Comparison of ENCODE assay signal across 30 cellular contexts in genomic region chr2:232146294-232146693, GRCh38.
DNase-seq lines count a peak whose midpoint lies in the region; TF ChIP-seq lines count a peak whose summit lies in the region.
"Had no signal": no experiment of that assay in that cellular context is flagged by ENCODE, and none has a peak within 500 bp of the region (broad histone marks: within the 10 kb centered on the region; RNA-seq: fewer than 3 reads in every experiment).

No MANE protein-coding gene starts in this region.

- H3K4me3 ChIP-seq in adipocyte (ENCODE audit: low read length) (no peak overlapping the region), parathyroid adenoma (ENCODE audit: low read depth, low read length) (no peak overlapping the region)
- H3K4me3 ChIP-seq: GM23338, hepatocyte, ovary, skin epidermis, suprapubic skin had no signal

- H4K5ac ChIP-seq in H9 (ENCODE audit: insufficient read length, low read depth, low read length) = no peak overlapping the region

- H3K4me2 ChIP-seq in parathyroid adenoma (ENCODE audit: low read length) (no peak overlapping the region), H9 (ENCODE audit: insufficient read depth, insufficient read length, low read length) (no peak overlapping the region)
- H3K4me2 ChIP-seq: GM23338, hepatocyte had no signal

- no peak overlapping the region for H3K27ac Mint-ChIP-seq in H9
- H3K27ac Mint-ChIP-seq: activated CD8-positive, alpha-beta T cell treated with anti-CD3 and anti-CD28 coated beads, Interleukin-2, amount 10 ng/mL, durations not matched to agents 7 days and 5 days; activated T-helper 2 cell treated with anti-CD3 and anti-CD28 coated beads, Interferon-gamma antibody, Interleukin-2, Interleukin-4, amounts not matched to agents 10 μg/mL and 5 μg/mL and 100 μg/mL, durations not matched to agents 14 hours and 24 hours and 36 hours; GM23338; nephron had no signal

- no peak overlapping the region for H2BK15ac ChIP-seq in H9 (ENCODE audit: low read depth, low read length)

- H3K79me2 ChIP-seq in parathyroid adenoma (no peaks in the 10 kb centered on the region), H9 (ENCODE audit: insufficient read depth, low read length) (no peaks in the 10 kb centered on the region)
- H3K79me2 ChIP-seq: hepatocyte had no signal

- H3K9me3 Mint-ChIP-seq in H9 = no peaks in the 10 kb centered on the region
- H3K9me3 Mint-ChIP-seq: activated T-helper 2 cell treated with anti-CD3 and anti-CD28 coated beads, Interferon-gamma antibody, Interleukin-2, Interleukin-4, amounts not matched to agents 10 μg/mL and 5 μg/mL and 100 μg/mL, durations not matched to agents 14 hours and 24 hours and 36 hours; effector memory CD8-positive, alpha-beta T cell; GM23338 had no signal

- no peak overlapping the region for H4K8ac ChIP-seq in H9 (replicated peaks; ENCODE audit: insufficient read length, low read depth, low read length)

- H3K9me3 ChIP-seq in adipocyte (ENCODE audit: control insufficient read depth, low read length) (no peaks in the 10 kb centered on the region), parathyroid adenoma (ENCODE audit: control insufficient read depth, low read length) (no peaks in the 10 kb centered on the region), H9 (ENCODE audit: control insufficient read depth, low read depth, low read length) (no peaks in the 10 kb centered on the region)
- H3K9me3 ChIP-seq: ovary, suprapubic skin had no signal

- H3K56ac ChIP-seq in H9 (ENCODE audit: insufficient read length, low read depth, low read length) = no peak overlapping the region

- H2AK5ac ChIP-seq in H9 (ENCODE audit: insufficient read length, low read length) = no peak overlapping the region

- TF ChIP-seq CTCF in parathyroid adenoma (IDR thresholded peaks at IDR 0.05) (no peak), GM20000 (IDR thresholded peaks at IDR 0.05; ENCODE audit: extremely low read depth, missing control alignments) (no peak), H9 (conservative IDR thresholded peaks at IDR 0.05) (no peak)

- H3K23me2 ChIP-seq in H9 (ENCODE audit: insufficient read length, low read depth, low read length, poor library complexity, severe bottlenecking) = no peaks in the 10 kb centered on the region

- DNase-seq in HCEC 1CT = peak; percentile 13
- peak; percentile 4 for DNase-seq in adipocyte (ENCODE audit: low read depth)
- DNase-seq in fibroblast of peridontal ligament (ENCODE audit: extremely low read depth) = peak; percentile 6
- DNase-seq in NCI-H1105 treated with DMSO at 0.1 percent for 48 hours (lab: John Stamatoyannopoulos, UW) = no peak
- DNase-seq in GM20000 (ENCODE audit: low spot score) = no peak
- DNase-seq in H9 = no peak
- no peak for DNase-seq in NCI-H1105 (lab: John Stamatoyannopoulos, UW)
- DNase-seq: activated CD4-positive, alpha-beta T cell treated with anti-CD3 and anti-CD28 coated beads for 4 hours; activated CD8-positive, alpha-beta T cell treated with anti-CD3 and anti-CD28 coated beads, Interleukin-2, amount 10 ng/mL, durations not matched to agents 7 days and 5 days; activated naive CD4-positive, alpha-beta T cell treated with anti-CD3 and anti-CD28 coated beads, Interleukin-2, amount 50 U/mL, for 16 hours; effector memory CD8-positive, alpha-beta T cell; erythroblast; GF-D8; KG1; left cardiac atrium; mammary epithelial cell; NCI-H2107; ovary; SHP77 treated with DMSO at 0.1 percent for 48 hours; stimulated activated naive CD4-positive, alpha-beta T cell treated with Interleukin-2 at 50 U/mL for 16 hours; T1000; WERI-Rb-1 had no signal

- H2BK20ac ChIP-seq in H9 (ENCODE audit: low read depth, low read length, poor library complexity, severe bottlenecking) = no peak overlapping the region

- no peaks in the 10 kb centered on the region for H3K4me1 ChIP-seq in adipocyte (ENCODE audit: control insufficient read depth, insufficient read depth, low read length)
- H3K4me1 ChIP-seq in parathyroid adenoma = peaks cover 6% of the 10 kb centered on the region
- H3K4me1 ChIP-seq in H9 (ENCODE audit: insufficient read depth, low read length) = no peaks in the 10 kb centered on the region
- H3K4me1 ChIP-seq: suprapubic skin had no signal

- H3K23ac ChIP-seq in H9 (ENCODE audit: insufficient read length, low read depth, low read length) = no peak overlapping the region

- H3K36me3 Mint-ChIP-seq in H9 (ENCODE audit: insufficient read depth in 1 of 3, low read depth in 3 of 3) = peaks cover 0 to 4% (median 3%) of the 10 kb centered on the region in 3 experiments; a peak in 3 of 7 replicates

- no peak overlapping the region for H2BK120ac ChIP-seq in H9 (ENCODE audit: low read depth, low read length, poor library complexity, severe bottlenecking)

- H4K91ac ChIP-seq in H9 (ENCODE audit: insufficient read length, low read depth, low read length) = no peak overlapping the region

- peak overlapping the region; percentile 6 for H2AFZ ChIP-seq in parathyroid adenoma
- H2AFZ ChIP-seq in H9 (ENCODE audit: low read length) = no peak overlapping the region
- H2AFZ ChIP-seq: GM23338, hepatocyte had no signal

- no peak overlapping the region for H2BK12ac ChIP-seq in H9 (ENCODE audit: insufficient read length, low read depth, low read length)

- H3K4me3 Mint-ChIP-seq in H9 = no peak overlapping the region
- H3K4me3 Mint-ChIP-seq: activated CD8-positive, alpha-beta T cell treated with anti-CD3 and anti-CD28 coated beads, Interleukin-2, amount 10 ng/mL, durations not matched to agents 7 days and 5 days; effector memory CD8-positive, alpha-beta T cell; GM23338; nephron had no signal

- no peaks in the 10 kb centered on the region for H3K79me1 ChIP-seq in H9 (ENCODE audit: insufficient read depth, low read depth, low read length, poor library complexity, severe bottlenecking)

- H3T11ph ChIP-seq in H9 (ENCODE audit: low read length) = no peak overlapping the region

- no peak overlapping the region for H3K4ac ChIP-seq in H9 (ENCODE audit: low read depth, low read length)

- no peak overlapping the region for H2BK5ac ChIP-seq in H9 (ENCODE audit: insufficient read length, low read length)

- H3K36me3 ChIP-seq in adipocyte (ENCODE audit: control insufficient read depth, insufficient read depth, low read length, severe bottlenecking) (no peaks in the 10 kb centered on the region), parathyroid adenoma (ENCODE audit: control insufficient read depth, insufficient read depth, low read length) (no peaks in the 10 kb centered on the region)
- H3K36me3 ChIP-seq: ovary, suprapubic skin, WERI-Rb-1 had no signal

- no peaks in the 10 kb centered on the region for H3K4me1 Mint-ChIP-seq in H9

- H3K14ac ChIP-seq in H9 (ENCODE audit: insufficient read depth, low read length) = no peak overlapping the region

- no peak overlapping the region for H3K9ac ChIP-seq in adipocyte (ENCODE audit: low read length)
- no peak overlapping the region for H3K9ac ChIP-seq in parathyroid adenoma
- H3K9ac ChIP-seq in H9 (ENCODE audit: extremely low read depth, insufficient read length, low read length) = no peak overlapping the region

- no peaks in the 10 kb centered on the region for H4K20me1 ChIP-seq in H9 (ENCODE audit: control insufficient read depth, insufficient read depth, insufficient read length)

- no peaks in the 10 kb centered on the region for H3K27me3 Mint-ChIP-seq in H9 (ENCODE audit: low read depth)
- H3K27me3 Mint-ChIP-seq: effector memory CD8-positive, alpha-beta T cell had no signal

- H3K18ac ChIP-seq in H9 (ENCODE audit: insufficient read length, low read depth, low read length) = no peak overlapping the region

- H3K27ac ChIP-seq in parathyroid adenoma = no peak overlapping the region
- no peak overlapping the region for H3K27ac ChIP-seq in H9 (ENCODE audit: insufficient read length, low read depth, low read length)
- H3K27ac ChIP-seq: hepatocyte, HL-60, ovary, skin epidermis, suprapubic skin, WERI-Rb-1 had no signal

- H3K27me3 ChIP-seq in adipocyte (replicated peaks; ENCODE audit: control insufficient read depth, insufficient read depth, low read length) = no peaks in the 10 kb centered on the region
- no peaks in the 10 kb centered on the region for H3K27me3 ChIP-seq in parathyroid adenoma (ENCODE audit: control insufficient read depth, insufficient read depth, low read length)
- no peaks in the 10 kb centered on the region for H3K27me3 ChIP-seq in H9 (ENCODE audit: insufficient read depth, low read length)
- H3K27me3 ChIP-seq: hepatocyte, ovary, suprapubic skin had no signal

Comparison
In these comparisons a context has a peak if more than half of its experiments do, and no peak if none do; other contexts are left out.
1. DNase-seq: peak in HCEC 1CT (single experiment), adipocyte (single experiment) and fibroblast of peridontal ligament (single experiment); none in NCI-H1105 treated with DMSO at 0.1 percent for 48 hours (single experiment), GM20000 (single experiment), H9 (single experiment) and NCI-H1105 (single experiment).